In genomic region chr3:155194973-155195372, GRCh38 we compare ENCODE assay signal across 19 cellular contexts.
"Had no signal": no experiment of that assay in that cellular context is flagged by ENCODE, and none has a peak within 500 bp of the region (broad histone marks: within the 10 kb centered on the region; RNA-seq: fewer than 3 reads in every experiment).

No MANE protein-coding gene starts in this region.

- H3K27ac Mint-ChIP-seq: activated CD8-positive, alpha-beta T cell treated with anti-CD3 and anti-CD28 coated beads for 36 hours; activated T-helper 17 cell treated with anti-CD3 and anti-CD28 coated beads, Interleukin-2, amount 50 U/mL, for 72 hours had no signal

- H3K36me3 ChIP-seq: brain microvascular endothelial cell, left ventricle myocardium inferior, pancreas had no signal

- DNase-seq: activated CD4-positive, alpha-beta T cell treated with anti-CD3 and anti-CD28 coated beads, Interleukin-2, amount 50 U/mL, for 1 hour; activated CD8-positive, alpha-beta T cell treated with anti-CD3 and anti-CD28 coated beads for 36 hours; activated gamma-delta T cell treated with Interleukin-2 at 50 U/mL for 16 hours; activated naive CD4-positive, alpha-beta T cell treated with anti-CD3 and anti-CD28 coated beads, Interleukin-2, amount 50 U/mL, for 16 hours; activated T-cell treated with anti-CD3 and anti-CD28 coated beads, Interleukin-2, amount 50 U/mL, for 4 hours; amniotic stem cell; brain microvascular endothelial cell; caudate nucleus; islet precursor cell; left ventricle myocardium inferior; pancreas; right cardiac atrium; stimulated activated CD4-positive, alpha-beta T cell treated with anti-CD3 and anti-CD28 coated beads, Interleukin-4, amount 100 ng/mL, for 1 hour; stimulated activated naive CD8-positive, alpha-beta T cell treated with anti-CD3 and anti-CD28 coated beads, Interleukin-15, Interleukin-2, amounts not matched to agents 100 U/mL and 50 U/mL, for 24 hours; T-helper 2 cell; testis; trophoblast cell had no signal

- H3K4me1 Mint-ChIP-seq: activated T-helper 17 cell treated with anti-CD3 and anti-CD28 coated beads, Interleukin-2, amount 50 U/mL, for 72 hours had no signal

- H3K9me3 ChIP-seq: left ventricle myocardium inferior, pancreas, testis had no signal

- H3K27ac ChIP-seq: brain microvascular endothelial cell, left ventricle myocardium inferior, pancreas, testis had no signal

- H3K27me3 Mint-ChIP-seq: activated CD8-positive, alpha-beta T cell treated with anti-CD3 and anti-CD28 coated beads for 36 hours; activated T-helper 17 cell treated with anti-CD3 and anti-CD28 coated beads, Interleukin-2, amount 50 U/mL, for 72 hours had no signal

- H3K4me1 ChIP-seq: left ventricle myocardium inferior, pancreas, testis had no signal

- H3K4me3 Mint-ChIP-seq: activated CD8-positive, alpha-beta T cell treated with anti-CD3 and anti-CD28 coated beads for 36 hours; activated T-cell treated with anti-CD3 and anti-CD28 coated beads, Interleukin-2, amount 50 U/mL, for 4 hours; activated T-helper 17 cell treated with anti-CD3 and anti-CD28 coated beads, Interleukin-2, amount 50 U/mL, for 72 hours; nephron had no signal

- H3K27me3 ChIP-seq: brain microvascular endothelial cell, pancreas, testis had no signal

- H3K9me3 Mint-ChIP-seq: activated CD8-positive, alpha-beta T cell treated with anti-CD3 and anti-CD28 coated beads for 36 hours; activated T-cell treated with anti-CD3 and anti-CD28 coated beads, Interleukin-2, amount 50 U/mL, for 4 hours; nephron had no signal

- H3K4me3 ChIP-seq: left ventricle myocardium inferior, pancreas, testis had no signal
